ENCODE assay signal across 8 cellular contexts in the genomic region with DNA sequence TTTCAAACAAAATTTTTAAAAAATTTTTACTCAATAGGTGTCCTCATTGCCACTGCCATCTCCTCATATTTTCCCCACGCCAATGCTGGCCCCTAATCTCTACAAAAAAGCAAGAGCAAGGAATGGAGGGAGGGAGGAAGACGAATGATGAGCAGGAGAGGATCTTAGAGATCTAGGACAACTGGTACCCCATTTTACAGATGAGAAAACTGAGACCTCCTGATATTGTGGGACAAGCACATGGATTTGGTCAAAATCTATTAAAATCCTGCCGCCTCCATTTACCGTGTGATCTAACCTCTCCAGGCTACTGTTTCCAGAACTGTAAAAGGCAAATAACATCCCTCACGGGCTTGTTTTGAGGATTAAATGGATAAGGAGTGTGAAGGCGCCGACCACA. TPM values are rescaled to one million over a fixed set of nuclear protein-coding genes. Genes with fewer than 3 reads are reported as not detected.
DNase-seq lines count a peak whose midpoint lies in the region; ATAC-seq and TF ChIP-seq lines count a peak whose summit lies in the region.

No MANE protein-coding gene starts in this region.

- TF ChIP-seq CTCF in AG10803 (conservative IDR thresholded peaks at IDR 0.05; ENCODE audit: low read length) (no peak), neural progenitor cell (IDR thresholded peaks at IDR 0.05) (no peak), mesothelial cell of epicardium (IDR thresholded peaks at IDR 0.05; ENCODE audit: unreplicated experiment) (no peak)

- H3K27ac Mint-ChIP-seq in dendritic cell treated with granulocyte-macrophage colony-stimulating factor and Interleukin-4, amounts not matched to agents 40 ng/mL and 50 ng/mL, for 4 days, result peak overlapping the region; percentile 63
- no peak overlapping the region for H3K27ac Mint-ChIP-seq in neural progenitor cell
- H3K27ac Mint-ChIP-seq in mesothelial cell of epicardium, result no peak overlapping the region

- intact Hi-C loops in dendritic cell treated with granulocyte-macrophage colony-stimulating factor and Interleukin-4, amounts not matched to agents 40 ng/mL and 50 ng/mL, for 4 days (cut with micrococcal nuclease), result no loop called here

- no peak for DNase-seq in AG10803 (ENCODE audit: low read depth)
- no peak for DNase-seq in neural progenitor cell (ENCODE audit: low spot score)
- DNase-seq in NCI-H748 (lab: John Stamatoyannopoulos, UW; ENCODE audit: unreplicated experiment), result no peak
- DNase-seq in NCI-H1417 (lab: John Stamatoyannopoulos, UW), result no peak
- DNase-seq in mesothelial cell of epicardium (ENCODE audit: low spot score in 2 of 2, unreplicated experiment in 2 of 2), result no peak

- no peak overlapping the region for H3K9ac ChIP-seq in neural progenitor cell

- H3K27me3 ChIP-seq in neural progenitor cell, result peaks cover 39% of the 10 kb centered on the region

- no peaks in the 10 kb centered on the region for H3K9me3 Mint-ChIP-seq in dendritic cell treated with granulocyte-macrophage colony-stimulating factor and Interleukin-4, amounts not matched to agents 40 ng/mL and 50 ng/mL, for 4 days
- H3K9me3 Mint-ChIP-seq in neural progenitor cell (peaks cover 3% of the 10 kb centered on the region), mesothelial cell of epicardium (no peaks in the 10 kb centered on the region)

- H3K4me3 ChIP-seq in AG10803 (ENCODE audit: low read length) (peak overlapping the region; percentile 74), neural progenitor cell (peak overlapping the region; percentile 17)

- peaks cover 67% of the 10 kb centered on the region for H4K20me1 ChIP-seq in neural progenitor cell (ENCODE audit: low read depth)

- no peak for ATAC-seq in HG02870 (IDR thresholded peaks at IDR 0.05; ENCODE audit: unreplicated experiment)

- H3K4me3 Mint-ChIP-seq in dendritic cell treated with granulocyte-macrophage colony-stimulating factor and Interleukin-4, amounts not matched to agents 40 ng/mL and 50 ng/mL, for 4 days, result no peak overlapping the region
- no peak overlapping the region for H3K4me3 Mint-ChIP-seq in neural progenitor cell
- H3K4me3 Mint-ChIP-seq in mesothelial cell of epicardium, result no peak overlapping the region

- peaks cover 28% of the 10 kb centered on the region for H3K27me3 Mint-ChIP-seq in dendritic cell treated with granulocyte-macrophage colony-stimulating factor and Interleukin-4, amounts not matched to agents 40 ng/mL and 50 ng/mL, for 4 days
- H3K27me3 Mint-ChIP-seq in neural progenitor cell (ENCODE audit: insufficient read depth, low read depth) (peaks cover 6% of the 10 kb centered on the region), mesothelial cell of epicardium (ENCODE audit: low read depth) (peaks cover 54% of the 10 kb centered on the region)

- H3K9me3 ChIP-seq in KOPT-K1 (ENCODE audit: insufficient read depth, low read length, poor library complexity, severe bottlenecking) (no peaks in the 10 kb centered on the region), neural progenitor cell (ENCODE audit: low read depth) (no peaks in the 10 kb centered on the region)

- peaks cover 56% of the 10 kb centered on the region for H3K4me1 ChIP-seq in neural progenitor cell

- H3K4me2 ChIP-seq in neural progenitor cell, result peak overlapping the region; percentile 69

- no peak overlapping the region for H2AFZ ChIP-seq in neural progenitor cell (replicated peaks)

- H3K36me3 Mint-ChIP-seq in dendritic cell treated with granulocyte-macrophage colony-stimulating factor and Interleukin-4, amounts not matched to agents 40 ng/mL and 50 ng/mL, for 4 days (ENCODE audit: low read depth), result peaks cover 11% of the 10 kb centered on the region
- H3K36me3 Mint-ChIP-seq in neural progenitor cell, result peaks cover 27% of the 10 kb centered on the region
- H3K36me3 Mint-ChIP-seq in mesothelial cell of epicardium, result no peaks in the 10 kb centered on the region

- H3K79me2 ChIP-seq in neural progenitor cell (ENCODE audit: low read depth), result peaks cover 35% of the 10 kb centered on the region

- peaks cover 38% of the 10 kb centered on the region for H3K4me1 Mint-ChIP-seq in dendritic cell treated with granulocyte-macrophage colony-stimulating factor and Interleukin-4, amounts not matched to agents 40 ng/mL and 50 ng/mL, for 4 days (ENCODE audit: low read depth)
- H3K4me1 Mint-ChIP-seq in neural progenitor cell, result peaks cover 54% of the 10 kb centered on the region
- peaks cover 29% of the 10 kb centered on the region for H3K4me1 Mint-ChIP-seq in mesothelial cell of epicardium

- H3F3A ChIP-seq in neural progenitor cell (ENCODE audit: low read depth), result peaks cover 50% of the 10 kb centered on the region

- no peaks in the 10 kb centered on the region for H3K36me3 ChIP-seq in KOPT-K1 (ENCODE audit: insufficient read depth, low read length)
- no peaks in the 10 kb centered on the region for H3K36me3 ChIP-seq in neural progenitor cell

- peak overlapping the region; percentile 29 for H3K27ac ChIP-seq in KOPT-K1 (ENCODE audit: low read depth, low read length, poor library complexity, severe bottlenecking)
- no peak overlapping the region for H3K27ac ChIP-seq in neural progenitor cell

RNA-seq across cellular contexts. Expression of gene HEG1, which starts 4.6 kb away (rescaled TPM):
- total RNA-seq in neural progenitor cell (ENCODE audit: low replicate concordance) (11.4 and 16.4 TPM in 2 replicates), mesothelial cell of epicardium (12.8 to 14.4 TPM (median 13.8 TPM) in 3 replicates)
